In genomic region chr2:227539465-227539956, GRCh38 we compare ENCODE assay signal across 4 cellular contexts.
TF ChIP-seq lines count a peak whose summit lies in the region.

No MANE protein-coding gene starts in this region.

TF ChIP-seq in HepG2, 621 proteins besides CTCF, POLR2A, EP300 and RAD21:
- TF ChIP-seq MAFF (IDR thresholded peaks at IDR 0.05; ENCODE audit: low read depth, low read length) (no peak), ZNF770 (CRISPR knock-in tag; IDR thresholded peaks at IDR 0.05) (peak; percentile 55; the same call in 1 of the 2 replicates)

TF ChIP-seq in IMR-90, 13 proteins besides CTCF, POLR2A, EP300 and RAD21:
- TF ChIP-seq CEBPB (IDR thresholded peaks at IDR 0.05; ENCODE audit: low read depth, low read length) (0 out of 2 replicates have a peak, but pooled peaks have one; percentile 30), MAFK (IDR thresholded peaks at IDR 0.05; ENCODE audit: low read depth, low read length) (no peak), BHLHE40 (IDR thresholded peaks at IDR 0.05; ENCODE audit: low read depth, low read length) (no peak)
TF ChIP-seq in IMR-90: peak in this region for 1.

TF ChIP-seq in Ishikawa, 13 proteins besides CTCF, POLR2A, EP300 and RAD21:
- TF ChIP-seq ZBTB7A (IDR thresholded peaks at IDR 0.05; ENCODE audit: low read depth): no peak
- TF ChIP-seq CEBPB (IDR thresholded peaks at IDR 0.05): 0 out of 2 replicates have a peak, but pooled peaks have one; percentile 8

TF ChIP-seq in K562, 482 proteins besides CTCF, POLR2A, EP300 and RAD21:
- TF ChIP-seq CEBPB (tag; IDR thresholded peaks at IDR 0.05) (peak; percentile 53), CEBPG (CRISPR knock-in tag; IDR thresholded peaks at IDR 0.05) (no peak), CEBPG (tag; conservative IDR thresholded peaks at IDR 0.05 in 1 of 2, IDR thresholded peaks at IDR 0.05 in 1 of 2) (peak in 1 of 2 experiments; percentile 47; a peak in 2 of 4 replicates), ZNF589 (CRISPR knock-in tag; IDR thresholded peaks at IDR 0.05; ENCODE audit: low read depth) (no peak)
